Comparison of ENCODE assay signal across 19 cellular contexts in genomic region chr9:133491656-133491925, GRCh38. TPM values are rescaled to one million over a fixed set of nuclear protein-coding genes. Genes with fewer than 3 reads are reported as not detected.
"Had no signal": no experiment of that assay in that cellular context is flagged by ENCODE, and none has a peak within 500 bp of the region (broad histone marks: within the 10 kb centered on the region; RNA-seq: fewer than 3 reads in every experiment).

No MANE protein-coding gene starts in this region.

- H3K27me3 Mint-ChIP-seq: activated CD4-positive, alpha-beta T cell treated with anti-CD3 and anti-CD28 coated beads, Interleukin-2, amount 10 ng/mL, durations not matched to agents 7 days and 5 days; activated naive CD8-positive, alpha-beta T cell treated with anti-CD3 and anti-CD28 coated beads, Interleukin-2, amount 10 ng/mL, durations not matched to agents 7 days and 5 days had no signal

- ATAC-seq: T-cell had no signal

- H3K27ac Mint-ChIP-seq: activated CD4-positive, alpha-beta T cell treated with anti-CD3 and anti-CD28 coated beads, Interleukin-2, amount 10 ng/mL, durations not matched to agents 7 days and 5 days; activated naive CD8-positive, alpha-beta T cell treated with anti-CD3 and anti-CD28 coated beads, Interleukin-2, amount 10 ng/mL, durations not matched to agents 7 days and 5 days; activated T-helper 1 cell treated with anti-CD3 and anti-CD28 coated beads, Interleukin-12 subunit alpha, Interleukin-12 subunit beta, Interleukin-2, Interleukin-4 antibody, amounts not matched to agents 30 ng/mL and 10 ng/mL and 1 ng/mL, durations not matched to agents 14 hours and 24 hours and 36 hours; T-cell; type B pancreatic cell had no signal

- H3K4me1 ChIP-seq: parathyroid adenoma had no signal

- H3K27ac ChIP-seq: parathyroid adenoma had no signal

- H3K9me3 Mint-ChIP-seq: activated CD4-positive, alpha-beta T cell treated with anti-CD3 and anti-CD28 coated beads, Interleukin-2, amount 10 ng/mL, durations not matched to agents 7 days and 5 days; activated naive CD8-positive, alpha-beta T cell treated with anti-CD3 and anti-CD28 coated beads, Interleukin-2, amount 10 ng/mL, durations not matched to agents 7 days and 5 days; activated T-helper 1 cell treated with anti-CD3 and anti-CD28 coated beads, Interleukin-12 subunit alpha, Interleukin-12 subunit beta, Interleukin-2, Interleukin-4 antibody, amounts not matched to agents 30 ng/mL and 10 ng/mL and 1 ng/mL, durations not matched to agents 14 hours and 24 hours and 36 hours; T-cell; type B pancreatic cell had no signal

- H3K36me3 Mint-ChIP-seq: activated naive CD8-positive, alpha-beta T cell treated with anti-CD3 and anti-CD28 coated beads, Interleukin-2, amount 10 ng/mL, durations not matched to agents 7 days and 5 days; T-cell; type B pancreatic cell had no signal

- H3K4me1 Mint-ChIP-seq: activated naive CD8-positive, alpha-beta T cell treated with anti-CD3 and anti-CD28 coated beads, Interleukin-2, amount 10 ng/mL, durations not matched to agents 7 days and 5 days had no signal

- DNase-seq: activated CD4-positive, alpha-beta T cell treated with anti-CD3 and anti-CD28 coated beads, Interleukin-2, amount 10 ng/mL, durations not matched to agents 7 days and 5 days; activated naive CD8-positive, alpha-beta T cell treated with anti-CD3 and anti-CD28 coated beads, Interleukin-2, amount 10 ng/mL, durations not matched to agents 7 days and 5 days; anterior cingulate cortex; cerebellar nuclear complex; dermis blood vessel endothelial cell; stimulated activated CD4-positive, alpha-beta T cell treated with anti-CD3 and anti-CD28 coated beads, Interleukin-15, amount 100 ng/mL, for 24 hours; stimulated activated CD4-positive, alpha-beta T cell treated with anti-CD3 and anti-CD28 coated beads, Interleukin-4, amount 100 ng/mL, for 24 hours; stimulated activated naive CD4-positive, alpha-beta T cell; substantia nigra; T-cell; T-helper 9 cell had no signal

- H3K4me3 Mint-ChIP-seq: activated CD4-positive, alpha-beta T cell treated with anti-CD3 and anti-CD28 coated beads, Interleukin-2, amount 10 ng/mL, durations not matched to agents 7 days and 5 days; activated naive CD8-positive, alpha-beta T cell treated with anti-CD3 and anti-CD28 coated beads, Interleukin-2, amount 10 ng/mL, durations not matched to agents 7 days and 5 days; activated T-helper 1 cell treated with anti-CD3 and anti-CD28 coated beads, Interleukin-12 subunit alpha, Interleukin-12 subunit beta, Interleukin-2, Interleukin-4 antibody, amounts not matched to agents 30 ng/mL and 10 ng/mL and 1 ng/mL, durations not matched to agents 14 hours and 24 hours and 36 hours; T-cell; type B pancreatic cell had no signal

RNA-seq across cellular contexts. Expression of gene MYMK, which starts 33.2 kb away (rescaled TPM):
- total RNA-seq: activated CD4-positive, alpha-beta T cell treated with anti-CD3 and anti-CD28 coated beads, Interleukin-2, amount 10 ng/mL, durations not matched to agents 7 days and 5 days; activated CD8-positive, alpha-beta memory T cell treated with anti-CD3 and anti-CD28 coated beads for 36 hours; activated naive CD8-positive, alpha-beta T cell treated with anti-CD3 and anti-CD28 coated beads, Interleukin-2, amount 10 ng/mL, durations not matched to agents 7 days and 5 days; activated T-helper 1 cell treated with anti-CD3 and anti-CD28 coated beads, Interleukin-12 subunit alpha, Interleukin-12 subunit beta, Interleukin-2, Interleukin-4 antibody, amounts not matched to agents 30 ng/mL and 10 ng/mL and 1 ng/mL, durations not matched to agents 14 hours and 24 hours and 36 hours; dermis blood vessel endothelial cell; kidney epithelial cell; liver; renal cortical epithelial cell; SK-MEL-5; T-cell had no signal
- polyA plus RNA-seq: liver had no signal

RNA-seq across cellular contexts. Expression of gene ADAMTSL2, which starts 42.9 kb away (rescaled TPM):
- total RNA-seq: activated CD4-positive, alpha-beta T cell treated with anti-CD3 and anti-CD28 coated beads, Interleukin-2, amount 10 ng/mL, durations not matched to agents 7 days and 5 days; activated T-helper 1 cell treated with anti-CD3 and anti-CD28 coated beads, Interleukin-12 subunit alpha, Interleukin-12 subunit beta, Interleukin-2, Interleukin-4 antibody, amounts not matched to agents 30 ng/mL and 10 ng/mL and 1 ng/mL, durations not matched to agents 14 hours and 24 hours and 36 hours had no signal
